ENCODE assay signal across 8 cellular contexts in the genomic region with DNA sequence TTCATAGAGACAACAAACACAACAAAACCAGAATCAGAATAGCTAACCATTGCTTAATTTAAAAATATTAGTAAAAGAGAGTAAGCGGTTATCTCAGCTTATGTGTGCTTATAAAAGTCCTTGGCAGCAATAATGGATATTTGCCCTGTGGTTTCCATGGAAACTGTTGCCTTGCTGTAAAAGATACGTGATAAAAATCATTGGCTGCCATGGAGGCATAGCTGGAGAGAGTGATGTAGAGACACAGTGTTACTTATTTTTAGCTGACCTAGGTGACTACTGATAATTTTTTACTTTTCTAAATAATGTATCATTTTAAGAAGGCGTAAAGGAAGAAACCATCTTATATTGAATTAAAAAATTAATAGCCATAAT.
DNase-seq lines count a peak whose midpoint lies in the region; ATAC-seq and TF ChIP-seq lines count a peak whose summit lies in the region.

No MANE protein-coding gene starts in this region.

- H3K27ac ChIP-seq in CD4-positive, CD25-positive, alpha-beta regulatory T cell (ENCODE audit: insufficient read depth, low read length, poor library complexity, severe bottlenecking): no peak overlapping the region
- H3K27ac ChIP-seq in muscle layer of colon (ENCODE audit: low read depth, low read length): peak overlapping the region; percentile 47

- H3K9ac ChIP-seq in muscle layer of colon (ENCODE audit: low read length): peak overlapping the region; percentile 8

- peaks cover 0 to 8% (median 2%) of the 10 kb centered on the region in 4 donors for H3K4me1 Mint-ChIP-seq in CD4-positive, CD25-positive, alpha-beta regulatory T cell

- peaks cover 0 to 1% (median 0%) of the 10 kb centered on the region in 7 donors for H3K9me3 Mint-ChIP-seq in CD4-positive, CD25-positive, alpha-beta regulatory T cell

- H3K27ac Mint-ChIP-seq in CD4-positive, CD25-positive, alpha-beta regulatory T cell: peak overlapping the region in 2 of 3 donors; percentile 14 to 26

- in situ Hi-C loops in astrocyte of the spinal cord (cut with HindIII; ENCODE audit: low sequenced_read_pairs): no loop called here

- no peak overlapping the region for H3K4me3 ChIP-seq in CD4-positive, CD25-positive, alpha-beta regulatory T cell (ENCODE audit: low read depth, low read length)
- no peak overlapping the region for H3K4me3 ChIP-seq in astrocyte of the spinal cord (ENCODE audit: low read depth, low read length)
- H3K4me3 ChIP-seq in muscle layer of colon (ENCODE audit: low read depth in 1 of 2, low read length in 2 of 2): no peak overlapping the region
- H3K4me3 ChIP-seq in MG63: no peak overlapping the region

- no peaks in the 10 kb centered on the region for H3K9me3 ChIP-seq in CD4-positive, CD25-positive, alpha-beta regulatory T cell (ENCODE audit: control insufficient read depth in 2 of 2, low read length in 2 of 2)
- H3K9me3 ChIP-seq in muscle layer of colon (ENCODE audit: low read length) (no peaks in the 10 kb centered on the region), MG63 (no peaks in the 10 kb centered on the region)

- no peak for ATAC-seq in CD4-positive, CD25-positive, alpha-beta regulatory T cell (ENCODE audit: low read depth in 2 of 2)
- no peak for ATAC-seq in GM19328 (IDR thresholded peaks at IDR 0.05; ENCODE audit: unreplicated experiment)
- no peak for ATAC-seq in HG03196 (IDR thresholded peaks at IDR 0.05; ENCODE audit: unreplicated experiment)
- no peak for ATAC-seq in GM18861 (IDR thresholded peaks at IDR 0.05; ENCODE audit: unreplicated experiment)

- H3K4me3 Mint-ChIP-seq in CD4-positive, CD25-positive, alpha-beta regulatory T cell: no peak overlapping the region

- no peaks in the 10 kb centered on the region for H3K27me3 ChIP-seq in CD4-positive, CD25-positive, alpha-beta regulatory T cell (ENCODE audit: control insufficient read depth, insufficient read depth, low read length)
- no peaks in the 10 kb centered on the region for H3K27me3 ChIP-seq in muscle layer of colon (ENCODE audit: control insufficient read depth in 1 of 2, insufficient read depth in 2 of 2, low read length in 2 of 2)
- H3K27me3 ChIP-seq in MG63: no peaks in the 10 kb centered on the region

- no peak for DNase-seq in CD4-positive, CD25-positive, alpha-beta regulatory T cell
- DNase-seq in NCI-H1417 treated with DMSO at 0.1 percent for 48 hours (lab: John Stamatoyannopoulos, UW): peak; percentile 22
- peak; percentile 76 for DNase-seq in astrocyte of the spinal cord (ENCODE audit: low read depth, low spot score)
- DNase-seq in MG63: no peak

- no peaks in the 10 kb centered on the region for H3K4me1 ChIP-seq in CD4-positive, CD25-positive, alpha-beta regulatory T cell (ENCODE audit: control insufficient read depth, insufficient read depth, low read length, poor library complexity, severe bottlenecking)
- peaks cover 9% of the 10 kb centered on the region for H3K4me1 ChIP-seq in muscle layer of colon (ENCODE audit: insufficient read depth, low read length)

- TF ChIP-seq CTCF in astrocyte of the spinal cord (IDR thresholded peaks at IDR 0.05; ENCODE audit: low read depth, low read length): no peak

- H3K27me3 Mint-ChIP-seq in CD4-positive, CD25-positive, alpha-beta regulatory T cell: no peaks in the 10 kb centered on the region

- H3K36me3 Mint-ChIP-seq in CD4-positive, CD25-positive, alpha-beta regulatory T cell: no peaks in the 10 kb centered on the region

- H3K36me3 ChIP-seq in CD4-positive, CD25-positive, alpha-beta regulatory T cell (ENCODE audit: control insufficient read depth, insufficient read depth, low read length): no peaks in the 10 kb centered on the region
- no peaks in the 10 kb centered on the region for H3K36me3 ChIP-seq in muscle layer of colon (ENCODE audit: insufficient read depth, low read length)
- H3K36me3 ChIP-seq in MG63: no peaks in the 10 kb centered on the region; the same call in 1 of the 2 replicates

Comparison
In these comparisons a context has a peak if more than half of its experiments do, and no peak if none do; other contexts are left out.
1. DNase-seq: peak in NCI-H1417 treated with DMSO at 0.1 percent for 48 hours (single experiment) and astrocyte of the spinal cord (single experiment); none in CD4-positive, CD25-positive, alpha-beta regulatory T cell (0 of 3) and MG63 (single experiment).